1 cellular context compared by ENCODE assay signal in the genomic region with DNA sequence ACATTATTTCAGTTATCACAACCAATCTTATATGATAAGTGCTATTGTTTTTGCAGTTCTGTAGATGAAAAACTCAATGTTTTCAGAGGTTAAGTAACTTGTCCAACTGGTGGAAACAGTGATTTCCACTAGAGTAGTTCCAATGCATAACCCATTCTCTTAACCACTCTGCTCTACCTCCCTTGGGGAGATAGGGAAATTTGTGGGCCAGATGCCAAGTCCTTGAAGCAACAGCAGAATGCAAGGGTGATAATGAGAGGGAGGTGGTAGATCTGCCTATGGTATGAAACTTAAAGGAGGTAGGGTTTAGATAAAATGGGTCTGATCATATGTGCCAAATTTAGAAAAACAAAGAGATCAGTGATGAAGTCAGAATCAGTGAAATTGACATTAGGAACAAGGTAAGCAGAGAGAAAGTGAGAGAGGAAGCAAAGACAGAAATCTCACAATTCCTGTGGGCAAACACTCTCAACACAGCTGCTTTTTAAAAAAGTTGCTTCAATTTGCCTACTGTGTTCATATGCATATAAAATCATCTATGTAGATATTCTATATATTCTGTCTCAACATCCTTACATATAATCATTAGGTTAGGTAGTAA.
A peak's percentile ranks its signal among the peaks of the same experiment; 100 is the strongest.
TF ChIP-seq lines count a peak whose summit lies in the region.

No MANE protein-coding gene starts in this region.

TF ChIP-seq in K562, 482 proteins besides CTCF, POLR2A, EP300 and RAD21:
- TF ChIP-seq MTA2 (IDR thresholded peaks at IDR 0.05; ENCODE audit: low read depth) (peak; percentile 28; the same call in 1 of the 2 replicates), SP1 (CRISPR knock-in tag; IDR thresholded peaks at IDR 0.05) (no peak), KDM5B (IDR thresholded peaks at IDR 0.05; ENCODE audit: insufficient replicate concordance, low read depth, low read length) (no peak), CBFA2T2 (conservative IDR thresholded peaks at IDR 0.05) (peak; percentile 47), DPF2 (IDR thresholded peaks at IDR 0.05) (peak; percentile 25; the same call in 1 of the 2 replicates), SIRT6 (IDR thresholded peaks at IDR 0.05; ENCODE audit: low read depth, low read length) (no peak), NCOR1 (IDR thresholded peaks at IDR 0.05) (0 out of 2 replicates have a peak, but pooled peaks have one; percentile 11), TAL1 (IDR thresholded peaks at IDR 0.05) (peak; percentile 19; the same call in 1 of the 2 replicates), SMC3 (conservative IDR thresholded peaks at IDR 0.05; ENCODE audit: insufficient read depth, low read depth, low read length) (no peak), ARID1B (IDR thresholded peaks at IDR 0.05) (peak; percentile 70), CBFA2T3 (IDR thresholded peaks at IDR 0.05) (peak; percentile 75), PTRF (tag; IDR thresholded peaks at IDR 0.05) (no peak), KAT7 (CRISPR knock-in tag; IDR thresholded peaks at IDR 0.05; ENCODE audit: borderline replicate concordance) (no peak), NFIC (IDR thresholded peaks at IDR 0.05) (peak; percentile 95), SMARCE1 (IDR thresholded peaks at IDR 0.05) (0 out of 2 replicates have a peak, but pooled peaks have one; percentile 14), TEAD4 (IDR thresholded peaks at IDR 0.05; ENCODE audit: low read length) (0 out of 2 replicates have a peak, but pooled peaks have one; percentile 42), TEAD4 (CRISPR knock-in tag; IDR thresholded peaks at IDR 0.05; ENCODE audit: borderline replicate concordance) (no peak), TCF3 (CRISPR knock-in tag; IDR thresholded peaks at IDR 0.05) (peak; percentile 35; the same call in 1 of the 2 replicates), RCOR1 (IDR thresholded peaks at IDR 0.05; ENCODE audit: borderline replicate concordance in 1 of 2, low read depth in 2 of 2, low read length in 2 of 2) (0 out of 4 replicates have a peak, but pooled peaks of 1 of the 2 experiments have one; percentile 40), MECOM (CRISPR knock-in tag; IDR thresholded peaks at IDR 0.05) (no peak), SMARCA4 (IDR thresholded peaks at IDR 0.05) (peak; percentile 31; the same call in 1 of the 2 replicates)
- TF ChIP-seq, protein P1, sequence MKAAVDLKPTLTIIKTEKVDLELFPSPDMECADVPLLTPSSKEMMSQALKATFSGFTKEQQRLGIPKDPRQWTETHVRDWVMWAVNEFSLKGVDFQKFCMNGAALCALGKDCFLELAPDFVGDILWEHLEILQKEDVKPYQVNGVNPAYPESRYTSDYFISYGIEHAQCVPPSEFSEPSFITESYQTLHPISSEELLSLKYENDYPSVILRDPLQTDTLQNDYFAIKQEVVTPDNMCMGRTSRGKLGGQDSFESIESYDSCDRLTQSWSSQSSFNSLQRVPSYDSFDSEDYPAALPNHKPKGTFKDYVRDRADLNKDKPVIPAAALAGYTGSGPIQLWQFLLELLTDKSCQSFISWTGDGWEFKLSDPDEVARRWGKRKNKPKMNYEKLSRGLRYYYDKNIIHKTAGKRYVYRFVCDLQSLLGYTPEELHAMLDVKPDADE (conservative IDR thresholded peaks at IDR 0.05; ENCODE audit: control insufficient read depth, low read depth, low read length): no peak
- TF ChIP-seq, protein P2, sequence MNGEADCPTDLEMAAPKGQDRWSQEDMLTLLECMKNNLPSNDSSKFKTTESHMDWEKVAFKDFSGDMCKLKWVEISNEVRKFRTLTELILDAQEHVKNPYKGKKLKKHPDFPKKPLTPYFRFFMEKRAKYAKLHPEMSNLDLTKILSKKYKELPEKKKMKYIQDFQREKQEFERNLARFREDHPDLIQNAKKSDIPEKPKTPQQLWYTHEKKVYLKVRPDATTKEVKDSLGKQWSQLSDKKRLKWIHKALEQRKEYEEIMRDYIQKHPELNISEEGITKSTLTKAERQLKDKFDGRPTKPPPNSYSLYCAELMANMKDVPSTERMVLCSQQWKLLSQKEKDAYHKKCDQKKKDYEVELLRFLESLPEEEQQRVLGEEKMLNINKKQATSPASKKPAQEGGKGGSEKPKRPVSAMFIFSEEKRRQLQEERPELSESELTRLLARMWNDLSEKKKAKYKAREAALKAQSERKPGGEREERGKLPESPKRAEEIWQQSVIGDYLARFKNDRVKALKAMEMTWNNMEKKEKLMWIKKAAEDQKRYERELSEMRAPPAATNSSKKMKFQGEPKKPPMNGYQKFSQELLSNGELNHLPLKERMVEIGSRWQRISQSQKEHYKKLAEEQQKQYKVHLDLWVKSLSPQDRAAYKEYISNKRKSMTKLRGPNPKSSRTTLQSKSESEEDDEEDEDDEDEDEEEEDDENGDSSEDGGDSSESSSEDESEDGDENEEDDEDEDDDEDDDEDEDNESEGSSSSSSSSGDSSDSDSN (IDR thresholded peaks at IDR 0.05; ENCODE audit: borderline replicate concordance in 1 of 2, low read depth in 2 of 2, low read length in 2 of 2): no peak
- TF ChIP-seq, protein P3, sequence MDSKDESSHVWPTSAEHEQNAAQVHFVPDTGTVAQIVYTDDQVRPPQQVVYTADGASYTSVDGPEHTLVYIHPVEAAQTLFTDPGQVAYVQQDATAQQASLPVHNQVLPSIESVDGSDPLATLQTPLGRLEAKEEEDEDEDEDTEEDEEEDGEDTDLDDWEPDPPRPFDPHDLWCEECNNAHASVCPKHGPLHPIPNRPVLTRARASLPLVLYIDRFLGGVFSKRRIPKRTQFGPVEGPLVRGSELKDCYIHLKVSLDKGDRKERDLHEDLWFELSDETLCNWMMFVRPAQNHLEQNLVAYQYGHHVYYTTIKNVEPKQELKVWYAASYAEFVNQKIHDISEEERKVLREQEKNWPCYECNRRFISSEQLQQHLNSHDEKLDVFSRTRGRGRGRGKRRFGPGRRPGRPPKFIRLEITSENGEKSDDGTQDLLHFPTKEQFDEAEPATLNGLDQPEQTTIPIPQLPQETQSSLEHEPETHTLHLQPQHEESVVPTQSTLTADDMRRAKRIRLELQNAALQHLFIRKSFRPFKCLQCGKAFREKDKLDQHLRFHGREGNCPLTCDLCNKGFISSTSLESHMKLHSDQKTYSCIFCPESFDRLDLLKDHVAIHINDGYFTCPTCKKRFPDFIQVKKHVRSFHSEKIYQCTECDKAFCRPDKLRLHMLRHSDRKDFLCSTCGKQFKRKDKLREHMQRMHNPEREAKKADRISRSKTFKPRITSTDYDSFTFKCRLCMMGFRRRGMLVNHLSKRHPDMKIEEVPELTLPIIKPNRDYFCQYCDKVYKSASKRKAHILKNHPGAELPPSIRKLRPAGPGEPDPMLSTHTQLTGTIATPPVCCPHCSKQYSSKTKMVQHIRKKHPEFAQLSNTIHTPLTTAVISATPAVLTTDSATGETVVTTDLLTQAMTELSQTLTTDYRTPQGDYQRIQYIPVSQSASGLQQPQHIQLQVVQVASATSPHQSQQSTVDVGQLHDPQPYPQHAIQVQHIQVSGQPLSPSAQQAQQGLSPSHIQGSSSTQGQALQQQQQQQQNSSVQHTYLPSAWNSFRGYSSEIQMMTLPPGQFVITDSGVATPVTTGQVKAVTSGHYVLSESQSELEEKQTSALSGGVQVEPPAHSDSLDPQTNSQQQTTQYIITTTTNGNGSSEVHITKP (IDR thresholded peaks at IDR 0.05; ENCODE audit: partially characterized antibody): peak; percentile 11
- TF ChIP-seq, protein P4, sequence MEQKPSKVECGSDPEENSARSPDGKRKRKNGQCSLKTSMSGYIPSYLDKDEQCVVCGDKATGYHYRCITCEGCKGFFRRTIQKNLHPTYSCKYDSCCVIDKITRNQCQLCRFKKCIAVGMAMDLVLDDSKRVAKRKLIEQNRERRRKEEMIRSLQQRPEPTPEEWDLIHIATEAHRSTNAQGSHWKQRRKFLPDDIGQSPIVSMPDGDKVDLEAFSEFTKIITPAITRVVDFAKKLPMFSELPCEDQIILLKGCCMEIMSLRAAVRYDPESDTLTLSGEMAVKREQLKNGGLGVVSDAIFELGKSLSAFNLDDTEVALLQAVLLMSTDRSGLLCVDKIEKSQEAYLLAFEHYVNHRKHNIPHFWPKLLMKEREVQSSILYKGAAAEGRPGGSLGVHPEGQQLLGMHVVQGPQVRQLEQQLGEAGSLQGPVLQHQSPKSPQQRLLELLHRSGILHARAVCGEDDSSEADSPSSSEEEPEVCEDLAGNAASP (IDR thresholded peaks at IDR 0.05): no peak
- TF ChIP-seq, protein P5, sequence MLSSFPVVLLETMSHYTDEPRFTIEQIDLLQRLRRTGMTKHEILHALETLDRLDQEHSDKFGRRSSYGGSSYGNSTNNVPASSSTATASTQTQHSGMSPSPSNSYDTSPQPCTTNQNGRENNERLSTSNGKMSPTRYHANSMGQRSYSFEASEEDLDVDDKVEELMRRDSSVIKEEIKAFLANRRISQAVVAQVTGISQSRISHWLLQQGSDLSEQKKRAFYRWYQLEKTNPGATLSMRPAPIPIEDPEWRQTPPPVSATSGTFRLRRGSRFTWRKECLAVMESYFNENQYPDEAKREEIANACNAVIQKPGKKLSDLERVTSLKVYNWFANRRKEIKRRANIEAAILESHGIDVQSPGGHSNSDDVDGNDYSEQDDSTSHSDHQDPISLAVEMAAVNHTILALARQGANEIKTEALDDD (IDR thresholded peaks at IDR 0.05): peak; percentile 90
